ENCODE assay signal across 1 cellular context in genomic region chr6:41578714-41579610, GRCh38.
A peak's percentile ranks its signal among the peaks of the same experiment; 100 is the strongest.
TF ChIP-seq lines count a peak whose summit lies in the region.

No MANE protein-coding gene starts in this region.

TF ChIP-seq in K562, 482 proteins besides CTCF, POLR2A, EP300 and RAD21 (continued from another document):
- TF ChIP-seq RBBP5 (IDR thresholded peaks at IDR 0.05; ENCODE audit: borderline replicate concordance, insufficient read depth, low read length, poor library complexity, severe bottlenecking): peak; percentile 64
- peak; percentile 12; the same call in 1 of the 2 replicates for TF ChIP-seq SMARCA5 (IDR thresholded peaks at IDR 0.05)
- TF ChIP-seq MAZ (CRISPR knock-in tag; conservative IDR thresholded peaks at IDR 0.05 in 1 of 2, IDR thresholded peaks at IDR 0.05 in 1 of 2): peak in 1 of 2 experiments; percentile 26; a peak in 1 of 4 replicates
- TF ChIP-seq FOXK2 (conservative IDR thresholded peaks at IDR 0.05 in 1 of 2, IDR thresholded peaks at IDR 0.05 in 1 of 2; ENCODE audit: low read depth in 2 of 2): peak in 1 of 2 experiments; percentile 21; a peak in 2 of 4 replicates
- TF ChIP-seq CHD2 (IDR thresholded peaks at IDR 0.05; ENCODE audit: low read depth, low read length): peak; percentile 26; the same call in 1 of the 2 replicates
- TF ChIP-seq, protein P1, sequence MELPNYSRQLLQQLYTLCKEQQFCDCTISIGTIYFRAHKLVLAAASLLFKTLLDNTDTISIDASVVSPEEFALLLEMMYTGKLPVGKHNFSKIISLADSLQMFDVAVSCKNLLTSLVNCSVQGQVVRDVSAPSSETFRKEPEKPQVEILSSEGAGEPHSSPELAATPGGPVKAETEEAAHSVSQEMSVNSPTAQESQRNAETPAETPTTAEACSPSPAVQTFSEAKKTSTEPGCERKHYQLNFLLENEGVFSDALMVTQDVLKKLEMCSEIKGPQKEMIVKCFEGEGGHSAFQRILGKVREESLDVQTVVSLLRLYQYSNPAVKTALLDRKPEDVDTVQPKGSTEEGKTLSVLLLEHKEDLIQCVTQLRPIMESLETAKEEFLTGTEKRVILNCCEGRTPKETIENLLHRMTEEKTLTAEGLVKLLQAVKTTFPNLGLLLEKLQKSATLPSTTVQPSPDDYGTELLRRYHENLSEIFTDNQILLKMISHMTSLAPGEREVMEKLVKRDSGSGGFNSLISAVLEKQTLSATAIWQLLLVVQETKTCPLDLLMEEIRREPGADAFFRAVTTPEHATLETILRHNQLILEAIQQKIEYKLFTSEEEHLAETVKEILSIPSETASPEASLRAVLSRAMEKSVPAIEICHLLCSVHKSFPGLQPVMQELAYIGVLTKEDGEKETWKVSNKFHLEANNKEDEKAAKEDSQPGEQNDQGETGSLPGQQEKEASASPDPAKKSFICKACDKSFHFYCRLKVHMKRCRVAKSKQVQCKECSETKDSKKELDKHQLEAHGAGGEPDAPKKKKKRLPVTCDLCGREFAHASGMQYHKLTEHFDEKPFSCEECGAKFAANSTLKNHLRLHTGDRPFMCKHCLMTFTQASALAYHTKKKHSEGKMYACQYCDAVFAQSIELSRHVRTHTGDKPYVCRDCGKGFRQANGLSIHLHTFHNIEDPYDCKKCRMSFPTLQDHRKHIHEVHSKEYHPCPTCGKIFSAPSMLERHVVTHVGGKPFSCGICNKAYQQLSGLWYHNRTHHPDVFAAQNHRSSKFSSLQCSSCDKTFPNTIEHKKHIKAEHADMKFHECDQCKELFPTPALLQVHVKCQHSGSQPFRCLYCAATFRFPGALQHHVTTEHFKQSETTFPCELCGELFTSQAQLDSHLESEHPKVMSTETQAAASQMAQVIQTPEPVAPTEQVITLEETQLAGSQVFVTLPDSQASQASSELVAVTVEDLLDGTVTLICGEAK (IDR thresholded peaks at IDR 0.05): 0 out of 2 replicates have a peak, but pooled peaks have one; percentile 43
- TF ChIP-seq, protein P1 (CRISPR knock-in tag; IDR thresholded peaks at IDR 0.05): no peak
- TF ChIP-seq BRCA1 (IDR thresholded peaks at IDR 0.05): no peak
- TF ChIP-seq BRCA1 (CRISPR knock-in tag; IDR thresholded peaks at IDR 0.05): no peak
- no peak for TF ChIP-seq TCFL5 (CRISPR knock-in tag; conservative IDR thresholded peaks at IDR 0.05)
- TF ChIP-seq SMC3 (conservative IDR thresholded peaks at IDR 0.05; ENCODE audit: insufficient read depth, low read depth, low read length): no peak
- TF ChIP-seq ZFP1 (CRISPR knock-in tag; IDR thresholded peaks at IDR 0.05): no peak
- TF ChIP-seq AFF1 (IDR thresholded peaks at IDR 0.05; ENCODE audit: low read depth in 1 of 2, partially characterized antibody in 2 of 2): peak in 1 of 2 experiments; percentile 52
- peak; percentile 38; the same call in 1 of the 2 replicates for TF ChIP-seq ZNF263 (CRISPR knock-in tag; IDR thresholded peaks at IDR 0.05; ENCODE audit: borderline replicate concordance)
- TF ChIP-seq NR2C2 (CRISPR knock-in tag; IDR thresholded peaks at IDR 0.05): no peak
- TF ChIP-seq NR2C2 (tag; IDR thresholded peaks at IDR 0.05): peak; percentile 43; the same call in 1 of the 2 replicates
- TF ChIP-seq UBTF (IDR thresholded peaks at IDR 0.05; ENCODE audit: borderline replicate concordance in 1 of 2, low read depth in 2 of 2, low read length in 2 of 2): 0 out of 4 replicates have a peak, but pooled peaks of 1 of the 2 experiments have one; percentile 37
- TF ChIP-seq NRF1 (conservative IDR thresholded peaks at IDR 0.05 in 1 of 2, IDR thresholded peaks at IDR 0.05 in 1 of 2): peak in 1 of 2 experiments; percentile 22; a peak in 1 of 4 replicates
- peak; percentile 43 to 64; a peak in 2 of 4 replicates for TF ChIP-seq FOXA3 (CRISPR knock-in tag; conservative IDR thresholded peaks at IDR 0.05 in 1 of 2, IDR thresholded peaks at IDR 0.05 in 1 of 2)
- 0 out of 2 replicates have a peak, but pooled peaks have one; percentile 22 for TF ChIP-seq MYC (IDR thresholded peaks at IDR 0.05; ENCODE audit: low read depth, low read length)
- no peak for TF ChIP-seq MYC (CRISPR knock-in tag; IDR thresholded peaks at IDR 0.05; ENCODE audit: borderline replicate concordance, low read depth)
- no peak for TF ChIP-seq COPS2 (conservative IDR thresholded peaks at IDR 0.05)
- TF ChIP-seq VEZF1 (CRISPR knock-in tag; IDR thresholded peaks at IDR 0.05): peak; percentile 84
- TF ChIP-seq SPI1 (IDR thresholded peaks at IDR 0.05; ENCODE audit: borderline replicate concordance, low read depth, low read length): peak; percentile 66; the same call in 1 of the 2 replicates
- no peak for TF ChIP-seq ZNF696 (CRISPR knock-in tag; conservative IDR thresholded peaks at IDR 0.05)
- peak in 1 of 2 experiments; percentile 63; a peak in 1 of 4 replicates for TF ChIP-seq SRF (CRISPR knock-in tag; IDR thresholded peaks at IDR 0.05)
- TF ChIP-seq, protein P2, sequence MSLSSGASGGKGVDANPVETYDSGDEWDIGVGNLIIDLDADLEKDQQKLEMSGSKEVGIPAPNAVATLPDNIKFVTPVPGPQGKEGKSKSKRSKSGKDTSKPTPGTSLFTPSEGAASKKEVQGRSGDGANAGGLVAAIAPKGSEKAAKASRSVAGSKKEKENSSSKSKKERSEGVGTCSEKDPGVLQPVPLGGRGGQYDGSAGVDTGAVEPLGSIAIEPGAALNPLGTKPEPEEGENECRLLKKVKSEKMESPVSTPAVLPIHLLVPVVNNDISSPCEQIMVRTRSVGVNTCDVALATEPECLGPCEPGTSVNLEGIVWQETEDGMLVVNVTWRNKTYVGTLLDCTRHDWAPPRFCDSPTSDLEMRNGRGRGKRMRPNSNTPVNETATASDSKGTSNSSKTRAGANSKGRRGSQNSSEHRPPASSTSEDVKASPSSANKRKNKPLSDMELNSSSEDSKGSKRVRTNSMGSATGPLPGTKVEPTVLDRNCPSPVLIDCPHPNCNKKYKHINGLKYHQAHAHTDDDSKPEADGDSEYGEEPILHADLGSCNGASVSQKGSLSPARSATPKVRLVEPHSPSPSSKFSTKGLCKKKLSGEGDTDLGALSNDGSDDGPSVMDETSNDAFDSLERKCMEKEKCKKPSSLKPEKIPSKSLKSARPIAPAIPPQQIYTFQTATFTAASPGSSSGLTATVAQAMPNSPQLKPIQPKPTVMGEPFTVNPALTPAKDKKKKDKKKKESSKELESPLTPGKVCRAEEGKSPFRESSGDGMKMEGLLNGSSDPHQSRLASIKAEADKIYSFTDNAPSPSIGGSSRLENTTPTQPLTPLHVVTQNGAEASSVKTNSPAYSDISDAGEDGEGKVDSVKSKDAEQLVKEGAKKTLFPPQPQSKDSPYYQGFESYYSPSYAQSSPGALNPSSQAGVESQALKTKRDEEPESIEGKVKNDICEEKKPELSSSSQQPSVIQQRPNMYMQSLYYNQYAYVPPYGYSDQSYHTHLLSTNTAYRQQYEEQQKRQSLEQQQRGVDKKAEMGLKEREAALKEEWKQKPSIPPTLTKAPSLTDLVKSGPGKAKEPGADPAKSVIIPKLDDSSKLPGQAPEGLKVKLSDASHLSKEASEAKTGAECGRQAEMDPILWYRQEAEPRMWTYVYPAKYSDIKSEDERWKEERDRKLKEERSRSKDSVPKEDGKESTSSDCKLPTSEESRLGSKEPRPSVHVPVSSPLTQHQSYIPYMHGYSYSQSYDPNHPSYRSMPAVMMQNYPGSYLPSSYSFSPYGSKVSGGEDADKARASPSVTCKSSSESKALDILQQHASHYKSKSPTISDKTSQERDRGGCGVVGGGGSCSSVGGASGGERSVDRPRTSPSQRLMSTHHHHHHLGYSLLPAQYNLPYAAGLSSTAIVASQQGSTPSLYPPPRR (CRISPR knock-in tag; IDR thresholded peaks at IDR 0.05; ENCODE audit: borderline replicate concordance): no peak
- TF ChIP-seq, protein P3, sequence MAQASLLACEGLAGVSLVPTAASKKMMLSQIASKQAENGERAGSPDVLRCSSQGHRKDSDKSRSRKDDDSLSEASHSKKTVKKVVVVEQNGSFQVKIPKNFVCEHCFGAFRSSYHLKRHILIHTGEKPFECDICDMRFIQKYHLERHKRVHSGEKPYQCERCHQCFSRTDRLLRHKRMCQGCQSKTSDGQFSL (CRISPR knock-in tag; IDR thresholded peaks at IDR 0.05): peak; percentile 65
- TF ChIP-seq, protein P3 (tag; IDR thresholded peaks at IDR 0.05): peak in 1 of 2 experiments; percentile 81; a peak in 2 of 4 replicates
- TF ChIP-seq ZNF707 (CRISPR knock-in tag; conservative IDR thresholded peaks at IDR 0.05): no peak
